ENCODE assay signal across 2 cellular contexts in the genomic region with DNA sequence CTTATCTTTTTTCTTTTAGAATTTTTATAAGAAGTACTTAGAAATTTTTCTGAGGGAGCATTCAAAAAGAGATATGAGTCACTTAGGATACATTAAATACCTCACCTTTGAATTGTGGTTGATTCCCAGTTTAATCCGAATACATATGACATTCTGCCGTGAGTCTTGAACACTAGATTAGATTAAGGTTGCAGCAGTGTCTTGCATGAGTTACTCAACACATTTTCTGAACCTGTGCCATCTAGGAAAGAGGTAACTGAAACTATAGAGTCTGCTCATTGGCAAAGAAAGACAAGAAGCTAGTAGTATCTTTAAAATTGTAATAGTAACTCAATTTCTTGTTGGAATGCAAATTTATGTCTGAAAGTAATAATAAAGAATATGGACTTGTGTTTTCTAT.
TF ChIP-seq lines count a peak whose summit lies in the region.

No MANE protein-coding gene starts in this region.

TF ChIP-seq in SK-N-SH treated with all-trans-retinoic acid at 6 μM for 48 hours, 23 proteins besides CTCF, POLR2A, EP300 and RAD21 (continued from another document):
- TF ChIP-seq, protein P1, sequence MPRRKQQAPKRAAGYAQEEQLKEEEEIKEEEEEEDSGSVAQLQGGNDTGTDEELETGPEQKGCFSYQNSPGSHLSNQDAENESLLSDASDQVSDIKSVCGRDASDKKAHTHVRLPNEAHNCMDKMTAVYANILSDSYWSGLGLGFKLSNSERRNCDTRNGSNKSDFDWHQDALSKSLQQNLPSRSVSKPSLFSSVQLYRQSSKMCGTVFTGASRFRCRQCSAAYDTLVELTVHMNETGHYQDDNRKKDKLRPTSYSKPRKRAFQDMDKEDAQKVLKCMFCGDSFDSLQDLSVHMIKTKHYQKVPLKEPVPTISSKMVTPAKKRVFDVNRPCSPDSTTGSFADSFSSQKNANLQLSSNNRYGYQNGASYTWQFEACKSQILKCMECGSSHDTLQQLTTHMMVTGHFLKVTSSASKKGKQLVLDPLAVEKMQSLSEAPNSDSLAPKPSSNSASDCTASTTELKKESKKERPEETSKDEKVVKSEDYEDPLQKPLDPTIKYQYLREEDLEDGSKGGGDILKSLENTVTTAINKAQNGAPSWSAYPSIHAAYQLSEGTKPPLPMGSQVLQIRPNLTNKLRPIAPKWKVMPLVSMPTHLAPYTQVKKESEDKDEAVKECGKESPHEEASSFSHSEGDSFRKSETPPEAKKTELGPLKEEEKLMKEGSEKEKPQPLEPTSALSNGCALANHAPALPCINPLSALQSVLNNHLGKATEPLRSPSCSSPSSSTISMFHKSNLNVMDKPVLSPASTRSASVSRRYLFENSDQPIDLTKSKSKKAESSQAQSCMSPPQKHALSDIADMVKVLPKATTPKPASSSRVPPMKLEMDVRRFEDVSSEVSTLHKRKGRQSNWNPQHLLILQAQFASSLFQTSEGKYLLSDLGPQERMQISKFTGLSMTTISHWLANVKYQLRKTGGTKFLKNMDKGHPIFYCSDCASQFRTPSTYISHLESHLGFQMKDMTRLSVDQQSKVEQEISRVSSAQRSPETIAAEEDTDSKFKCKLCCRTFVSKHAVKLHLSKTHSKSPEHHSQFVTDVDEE (CRISPR knock-in tag; IDR thresholded peaks at IDR 0.05), result no peak
- TF ChIP-seq, protein P2, sequence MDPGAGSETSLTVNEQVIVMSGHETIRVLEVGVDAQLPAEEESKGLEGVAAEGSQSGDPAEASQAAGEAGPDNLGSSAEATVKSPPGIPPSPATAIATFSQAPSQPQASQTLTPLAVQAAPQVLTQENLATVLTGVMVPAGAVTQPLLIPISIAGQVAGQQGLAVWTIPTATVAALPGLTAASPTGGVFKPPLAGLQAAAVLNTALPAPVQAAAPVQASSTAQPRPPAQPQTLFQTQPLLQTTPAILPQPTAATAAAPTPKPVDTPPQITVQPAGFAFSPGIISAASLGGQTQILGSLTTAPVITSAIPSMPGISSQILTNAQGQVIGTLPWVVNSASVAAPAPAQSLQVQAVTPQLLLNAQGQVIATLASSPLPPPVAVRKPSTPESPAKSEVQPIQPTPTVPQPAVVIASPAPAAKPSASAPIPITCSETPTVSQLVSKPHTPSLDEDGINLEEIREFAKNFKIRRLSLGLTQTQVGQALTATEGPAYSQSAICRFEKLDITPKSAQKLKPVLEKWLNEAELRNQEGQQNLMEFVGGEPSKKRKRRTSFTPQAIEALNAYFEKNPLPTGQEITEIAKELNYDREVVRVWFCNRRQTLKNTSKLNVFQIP (CRISPR knock-in tag; IDR thresholded peaks at IDR 0.05; ENCODE audit: borderline replicate concordance, low read depth), result no peak
- TF ChIP-seq GLIS3 (CRISPR knock-in tag; IDR thresholded peaks at IDR 0.05) (no peak), ISL1 (CRISPR knock-in tag; IDR thresholded peaks at IDR 0.05) (0 out of 2 replicates have a peak, but pooled peaks have one; percentile 42), ZNF8 (CRISPR knock-in tag; IDR thresholded peaks at IDR 0.05) (no peak), OSR1 (CRISPR knock-in tag; IDR thresholded peaks at IDR 0.05) (no peak), RARB (CRISPR knock-in tag; IDR thresholded peaks at IDR 0.05) (no peak), CSDC2 (CRISPR knock-in tag; IDR thresholded peaks at IDR 0.05) (0 out of 2 replicates have a peak, but pooled peaks have one; percentile 16), ARNTL (CRISPR knock-in tag; IDR thresholded peaks at IDR 0.05; ENCODE audit: borderline replicate concordance, low read depth) (no peak), BACH2 (CRISPR knock-in tag; IDR thresholded peaks at IDR 0.05; ENCODE audit: borderline replicate concordance) (no peak), ZNF565 (CRISPR knock-in tag; conservative IDR thresholded peaks at IDR 0.05; ENCODE audit: low read depth) (no peak), PPARA (CRISPR knock-in tag; IDR thresholded peaks at IDR 0.05; ENCODE audit: borderline replicate concordance) (no peak)
- TF ChIP-seq, protein P3, sequence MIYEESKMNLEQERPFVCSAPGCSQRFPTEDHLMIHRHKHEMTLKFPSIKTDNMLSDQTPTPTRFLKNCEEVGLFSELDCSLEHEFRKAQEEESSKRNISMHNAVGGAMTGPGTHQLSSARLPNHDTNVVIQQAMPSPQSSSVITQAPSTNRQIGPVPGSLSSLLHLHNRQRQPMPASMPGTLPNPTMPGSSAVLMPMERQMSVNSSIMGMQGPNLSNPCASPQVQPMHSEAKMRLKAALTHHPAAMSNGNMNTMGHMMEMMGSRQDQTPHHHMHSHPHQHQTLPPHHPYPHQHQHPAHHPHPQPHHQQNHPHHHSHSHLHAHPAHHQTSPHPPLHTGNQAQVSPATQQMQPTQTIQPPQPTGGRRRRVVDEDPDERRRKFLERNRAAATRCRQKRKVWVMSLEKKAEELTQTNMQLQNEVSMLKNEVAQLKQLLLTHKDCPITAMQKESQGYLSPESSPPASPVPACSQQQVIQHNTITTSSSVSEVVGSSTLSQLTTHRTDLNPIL (CRISPR knock-in tag; IDR thresholded peaks at IDR 0.05; ENCODE audit: low read depth), result no peak
- TF ChIP-seq, protein P4, sequence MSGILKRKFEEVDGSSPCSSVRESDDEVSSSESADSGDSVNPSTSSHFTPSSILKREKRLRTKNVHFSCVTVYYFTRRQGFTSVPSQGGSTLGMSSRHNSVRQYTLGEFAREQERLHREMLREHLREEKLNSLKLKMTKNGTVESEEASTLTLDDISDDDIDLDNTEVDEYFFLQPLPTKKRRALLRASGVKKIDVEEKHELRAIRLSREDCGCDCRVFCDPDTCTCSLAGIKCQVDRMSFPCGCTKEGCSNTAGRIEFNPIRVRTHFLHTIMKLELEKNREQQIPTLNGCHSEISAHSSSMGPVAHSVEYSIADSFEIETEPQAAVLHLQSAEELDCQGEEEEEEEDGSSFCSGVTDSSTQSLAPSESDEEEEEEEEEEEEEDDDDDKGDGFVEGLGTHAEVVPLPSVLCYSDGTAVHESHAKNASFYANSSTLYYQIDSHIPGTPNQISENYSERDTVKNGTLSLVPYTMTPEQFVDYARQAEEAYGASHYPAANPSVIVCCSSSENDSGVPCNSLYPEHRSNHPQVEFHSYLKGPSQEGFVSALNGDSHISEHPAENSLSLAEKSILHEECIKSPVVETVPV (CRISPR knock-in tag; IDR thresholded peaks at IDR 0.05), result no peak
- TF ChIP-seq, protein P5, sequence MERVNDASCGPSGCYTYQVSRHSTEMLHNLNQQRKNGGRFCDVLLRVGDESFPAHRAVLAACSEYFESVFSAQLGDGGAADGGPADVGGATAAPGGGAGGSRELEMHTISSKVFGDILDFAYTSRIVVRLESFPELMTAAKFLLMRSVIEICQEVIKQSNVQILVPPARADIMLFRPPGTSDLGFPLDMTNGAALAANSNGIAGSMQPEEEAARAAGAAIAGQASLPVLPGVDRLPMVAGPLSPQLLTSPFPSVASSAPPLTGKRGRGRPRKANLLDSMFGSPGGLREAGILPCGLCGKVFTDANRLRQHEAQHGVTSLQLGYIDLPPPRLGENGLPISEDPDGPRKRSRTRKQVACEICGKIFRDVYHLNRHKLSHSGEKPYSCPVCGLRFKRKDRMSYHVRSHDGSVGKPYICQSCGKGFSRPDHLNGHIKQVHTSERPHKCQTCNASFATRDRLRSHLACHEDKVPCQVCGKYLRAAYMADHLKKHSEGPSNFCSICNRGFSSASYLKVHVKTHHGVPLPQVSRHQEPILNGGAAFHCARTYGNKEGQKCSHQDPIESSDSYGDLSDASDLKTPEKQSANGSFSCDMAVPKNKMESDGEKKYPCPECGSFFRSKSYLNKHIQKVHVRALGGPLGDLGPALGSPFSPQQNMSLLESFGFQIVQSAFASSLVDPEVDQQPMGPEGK (CRISPR knock-in tag; IDR thresholded peaks at IDR 0.05; ENCODE audit: borderline replicate concordance), result no peak

TF ChIP-seq in SK-N-SH, 30 proteins besides CTCF, POLR2A, EP300 and RAD21 (continued from another document):
- TF ChIP-seq, protein P6, sequence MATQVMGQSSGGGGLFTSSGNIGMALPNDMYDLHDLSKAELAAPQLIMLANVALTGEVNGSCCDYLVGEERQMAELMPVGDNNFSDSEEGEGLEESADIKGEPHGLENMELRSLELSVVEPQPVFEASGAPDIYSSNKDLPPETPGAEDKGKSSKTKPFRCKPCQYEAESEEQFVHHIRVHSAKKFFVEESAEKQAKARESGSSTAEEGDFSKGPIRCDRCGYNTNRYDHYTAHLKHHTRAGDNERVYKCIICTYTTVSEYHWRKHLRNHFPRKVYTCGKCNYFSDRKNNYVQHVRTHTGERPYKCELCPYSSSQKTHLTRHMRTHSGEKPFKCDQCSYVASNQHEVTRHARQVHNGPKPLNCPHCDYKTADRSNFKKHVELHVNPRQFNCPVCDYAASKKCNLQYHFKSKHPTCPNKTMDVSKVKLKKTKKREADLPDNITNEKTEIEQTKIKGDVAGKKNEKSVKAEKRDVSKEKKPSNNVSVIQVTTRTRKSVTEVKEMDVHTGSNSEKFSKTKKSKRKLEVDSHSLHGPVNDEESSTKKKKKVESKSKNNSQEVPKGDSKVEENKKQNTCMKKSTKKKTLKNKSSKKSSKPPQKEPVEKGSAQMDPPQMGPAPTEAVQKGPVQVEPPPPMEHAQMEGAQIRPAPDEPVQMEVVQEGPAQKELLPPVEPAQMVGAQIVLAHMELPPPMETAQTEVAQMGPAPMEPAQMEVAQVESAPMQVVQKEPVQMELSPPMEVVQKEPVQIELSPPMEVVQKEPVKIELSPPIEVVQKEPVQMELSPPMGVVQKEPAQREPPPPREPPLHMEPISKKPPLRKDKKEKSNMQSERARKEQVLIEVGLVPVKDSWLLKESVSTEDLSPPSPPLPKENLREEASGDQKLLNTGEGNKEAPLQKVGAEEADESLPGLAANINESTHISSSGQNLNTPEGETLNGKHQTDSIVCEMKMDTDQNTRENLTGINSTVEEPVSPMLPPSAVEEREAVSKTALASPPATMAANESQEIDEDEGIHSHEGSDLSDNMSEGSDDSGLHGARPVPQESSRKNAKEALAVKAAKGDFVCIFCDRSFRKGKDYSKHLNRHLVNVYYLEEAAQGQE (IDR thresholded peaks at IDR 0.05; ENCODE audit: low read depth, low read length), result no peak
- TF ChIP-seq GABPA (IDR thresholded peaks at IDR 0.05; ENCODE audit: low read depth) (no peak), GATA2 (CRISPR knock-in tag; IDR thresholded peaks at IDR 0.05) (no peak), ELF1 (IDR thresholded peaks at IDR 0.05) (no peak)
- TF ChIP-seq, protein P7, sequence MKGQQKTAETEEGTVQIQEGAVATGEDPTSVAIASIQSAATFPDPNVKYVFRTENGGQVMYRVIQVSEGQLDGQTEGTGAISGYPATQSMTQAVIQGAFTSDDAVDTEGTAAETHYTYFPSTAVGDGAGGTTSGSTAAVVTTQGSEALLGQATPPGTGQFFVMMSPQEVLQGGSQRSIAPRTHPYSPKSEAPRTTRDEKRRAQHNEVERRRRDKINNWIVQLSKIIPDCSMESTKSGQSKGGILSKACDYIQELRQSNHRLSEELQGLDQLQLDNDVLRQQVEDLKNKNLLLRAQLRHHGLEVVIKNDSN (IDR thresholded peaks at IDR 0.05; ENCODE audit: borderline replicate concordance, low read depth), result no peak
